In the genomic region with DNA sequence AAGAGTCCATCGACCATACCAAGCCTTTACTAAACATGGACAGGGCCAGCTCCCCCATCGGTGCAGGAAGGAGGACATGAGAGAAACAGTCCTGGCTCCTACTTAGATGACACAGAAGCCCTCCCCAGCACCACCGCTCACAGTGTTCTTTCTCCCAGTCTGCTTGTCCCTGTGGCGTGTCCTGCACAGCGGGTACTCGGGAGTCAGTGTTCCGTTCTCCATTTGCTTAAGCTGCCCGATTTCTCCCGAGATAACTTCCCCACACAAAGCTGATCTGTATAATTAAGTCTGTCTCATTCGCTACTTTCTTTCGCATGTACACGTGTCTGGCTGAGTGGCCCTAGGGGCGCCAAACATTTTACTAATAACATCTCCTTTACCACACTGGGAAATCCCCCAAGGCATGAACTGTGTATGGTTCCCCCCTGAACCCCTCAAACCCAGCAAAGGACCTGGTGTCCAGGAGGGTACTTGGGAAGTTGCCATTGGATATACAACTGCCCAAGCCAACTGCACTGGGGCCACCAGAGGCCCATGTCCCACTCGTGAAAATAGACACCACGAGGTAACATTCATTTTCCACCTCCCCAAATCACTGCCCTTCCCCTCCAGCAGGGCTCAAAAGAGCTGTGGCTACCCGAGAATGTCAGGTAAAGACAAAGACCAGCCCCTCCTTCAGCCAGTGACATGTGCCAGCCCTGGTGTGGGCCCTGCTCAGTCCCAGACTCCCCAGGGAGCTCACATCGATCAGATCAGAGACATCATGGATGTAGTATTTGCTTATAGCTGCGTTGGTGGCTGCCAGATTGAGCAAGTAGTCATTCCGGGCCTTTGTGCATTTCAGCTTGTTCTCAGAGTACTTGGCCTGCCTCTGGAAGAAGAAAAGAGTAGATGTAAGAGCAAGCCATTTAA, we compare ENCODE assay signal across 16 cellular contexts.
DNase-seq lines count a peak whose midpoint lies in the region; ATAC-seq, FAIRE-seq and TF ChIP-seq lines count a peak whose summit lies in the region.
"Had no signal": no experiment of that assay in that cellular context is flagged by ENCODE, and none has a peak within 500 bp of the region (broad histone marks: within the 10 kb centered on the region; RNA-seq: fewer than 3 reads in every experiment).

No MANE protein-coding gene starts in this region.

- H3K4me3 ChIP-seq in K562 = no peak overlapping the region
- H3K4me3 ChIP-seq in sigmoid colon = no peak overlapping the region
- H3K4me3 ChIP-seq: A549 had no signal

- H2AFZ ChIP-seq in K562 (ENCODE audit: low read depth, low read length) = no peak overlapping the region

- no peaks in the 10 kb centered on the region for H3K9me1 ChIP-seq in K562 (ENCODE audit: control insufficient read depth, insufficient read depth, low read length)

- POLR2A ChIA-PET in K562 (lab: Yijun Ruan, JAX) = interaction anchor here (0.6 to 0.7 kb wide), 3 partner anchors 31 to 212 kb away, joined by 3 read pairs; no protein-coding TSS in a partner anchor
- POLR2A ChIA-PET in RWPE1 (lab: Yijun Ruan, JAX; ENCODE audit: low non-redundant PET) = no interaction called here

- H3K27me3 ChIP-seq in K562 (ENCODE audit: control insufficient read depth in 2 of 2, insufficient read depth in 2 of 2, low read length in 2 of 2) = peaks cover 14 to 47% of the 10 kb centered on the region in 2 experiments
- H3K27me3 ChIP-seq in sigmoid colon = no peaks in the 10 kb centered on the region

- H3K27ac ChIP-seq in K562 (ENCODE audit: extremely low read depth, low read depth, low read length) (no peak overlapping the region), sigmoid colon (no peak overlapping the region), RWPE1 (no peak overlapping the region)
- H3K27ac ChIP-seq: A549, HL-60 had no signal

- no peak for TF ChIP-seq POLR2A in GM12892 (IDR thresholded peaks at IDR 0.05; ENCODE audit: low read depth, low read length)
- TF ChIP-seq POLR2A in K562 (conservative IDR thresholded peaks at IDR 0.05) = no peak
- no peak for TF ChIP-seq POLR2A in sigmoid colon (IDR thresholded peaks at IDR 0.05)

- no TSS peak for BruUV-seq in K562 (replicated peaks; lab: Mats Ljungman, UMichigan)

- TF ChIP-seq CTCF in K562 (IDR thresholded peaks at IDR 0.05 in 2 of 3, conservative IDR thresholded peaks at IDR 0.05 in 1 of 3; ENCODE audit: insufficient read depth in 2 of 3, low read depth in 1 of 3, low read length in 3 of 3) (no peak), sigmoid colon (IDR thresholded peaks at IDR 0.05) (no peak), RWPE1 (conservative IDR thresholded peaks at IDR 0.05; ENCODE audit: low read depth) (no peak)

- ATAC-seq in K562 (peak; percentile 25; the same call in 1 of the 3 replicates), esophagus mucosa (no peak)
- ATAC-seq: A549; CD8-positive, alpha-beta T cell; HCT116 had no signal

- intact Hi-C loops in K562 (cut with micrococcal nuclease) = no loop called here
- intact Hi-C loops in sigmoid colon (cut with DNase I) = no loop called here

- DNase-seq in GM12892 (ENCODE audit: insufficient read length) (no peak), NCI-H526 treated with DMSO at 0.1 percent for 48 hours (lab: John Stamatoyannopoulos, UW) (peak; percentile 10), K562 (ENCODE audit: extremely low read depth in 1 of 4, low spot score in 3 of 4) (no peak), sigmoid colon (peak; percentile 40), RWPE1 (ENCODE audit: low spot score) (no peak), ureter (ENCODE audit: low spot score) (no peak)
- DNase-seq: CD8-positive, alpha-beta T cell; COR-L47; DND-41; GDM1 had no signal

- H4K20me1 ChIP-seq in K562 (replicated peaks; ENCODE audit: control insufficient read depth, insufficient read depth, low read length) = no peaks in the 10 kb centered on the region

- H3K9me3 ChIP-seq in K562 (replicated peaks; ENCODE audit: control insufficient read depth, insufficient read depth, low read depth, low read length) (0 out of 2 replicates have a peak, but pooled peaks cover 4% of the 10 kb centered on the region), sigmoid colon (no peaks in the 10 kb centered on the region)

- no peaks in the 10 kb centered on the region for H3K4me1 ChIP-seq in K562 (replicated peaks in 1 of 2; ENCODE audit: control insufficient read depth in 2 of 2, insufficient read depth in 2 of 2, low read length in 2 of 2)
- no peaks in the 10 kb centered on the region for H3K4me1 ChIP-seq in sigmoid colon
- H3K4me1 ChIP-seq: A549 had no signal

- H3K9ac ChIP-seq in K562 (ENCODE audit: insufficient read depth in 1 of 2, low read depth in 2 of 2, low read length in 2 of 2) = no peak overlapping the region

- WGBS in K562 (ENCODE audit: insufficient coverage, low coverage, missing lambda C conversion rate) = 2% methylated on average over 19 of the region's 19 CpGs
- WGBS in sigmoid colon, 2 donors = 89 to 91% methylated on average over 19 of the region's 19 CpGs

- no peak for TF ChIP-seq EP300 in K562 (IDR thresholded peaks at IDR 0.05; ENCODE audit: low read length)
- TF ChIP-seq EP300 in sigmoid colon (IDR thresholded peaks at IDR 0.05) = no peak

- in situ Hi-C loops in K562 (cut with MboI) = no loop called here

- FAIRE-seq in GM12892 (lab: Jason Lieb, UNC) = peak; percentile 51
- FAIRE-seq in K562 (lab: Jason Lieb, UNC) = peak; percentile 15
- FAIRE-seq: A549, D721Med, GM18507 had no signal

- H3K79me2 ChIP-seq in K562 (ENCODE audit: control insufficient read depth, insufficient read depth, low read length) = no peaks in the 10 kb centered on the region

- H3K36me3 ChIP-seq in K562 (ENCODE audit: control insufficient read depth, insufficient read depth, low read length) (no peaks in the 10 kb centered on the region), sigmoid colon (no peaks in the 10 kb centered on the region)

- CTCF ChIA-PET in K562 (lab: Yijun Ruan, JAX; ENCODE audit: low intra/inter-chr PET ratio) (no interaction called here), RWPE1 (lab: Yijun Ruan, JAX) (no interaction called here)

- H3K4me2 ChIP-seq in K562 (ENCODE audit: insufficient read depth, low read length) = no peak overlapping the region
- H3K4me2 ChIP-seq: A549 had no signal

- TF ChIP-seq RAD21 in K562 (CRISPR knock-in tag; conservative IDR thresholded peaks at IDR 0.05 in 1 of 2, IDR thresholded peaks at IDR 0.05 in 1 of 2) = no peak

TF ChIP-seq in K562, 482 proteins besides CTCF, POLR2A, EP300 and RAD21:
- TF ChIP-seq ZNF143 (CRISPR knock-in tag; IDR thresholded peaks at IDR 0.05) = no peak

Comparison
In these comparisons a context has a peak if more than half of its experiments do, and no peak if none do; other contexts are left out.
1. DNase-seq: peak in NCI-H526 treated with DMSO at 0.1 percent for 48 hours (single experiment) and sigmoid colon (single experiment); none in GM12892 (single experiment), K562 (0 of 4), RWPE1 (single experiment) and ureter (single experiment).